Comparison of ENCODE assay signal across 19 cellular contexts in genomic region chr2:41895334-41895664, GRCh38.
"Had no signal": no experiment of that assay in that cellular context is flagged by ENCODE, and none has a peak within 500 bp of the region (broad histone marks: within the 10 kb centered on the region; RNA-seq: fewer than 3 reads in every experiment).

No MANE protein-coding gene starts in this region.

- H3K4me3 Mint-ChIP-seq: activated CD8-positive, alpha-beta T cell treated with anti-CD3 and anti-CD28 coated beads, Interleukin-2, amount 10 ng/mL, durations not matched to agents 7 days and 5 days; activated naive CD4-positive, alpha-beta T cell treated with anti-CD3 and anti-CD28 coated beads, Interleukin-2, amount 10 ng/mL, durations not matched to agents 7 days and 5 days; activated naive CD8-positive, alpha-beta T cell treated with anti-CD3 and anti-CD28 coated beads for 36 hours; activated T-helper 1 cell treated with anti-CD3 and anti-CD28 coated beads, Interleukin-12 subunit alpha, Interleukin-12 subunit beta, Interleukin-2, Interleukin-4 antibody, amounts not matched to agents 30 ng/mL and 10 ng/mL and 1 ng/mL, durations not matched to agents 14 hours and 24 hours and 36 hours had no signal

- H3K27ac Mint-ChIP-seq: activated CD8-positive, alpha-beta T cell treated with anti-CD3 and anti-CD28 coated beads, Interleukin-2, amount 10 ng/mL, durations not matched to agents 7 days and 5 days; activated naive CD4-positive, alpha-beta T cell treated with anti-CD3 and anti-CD28 coated beads, Interleukin-2, amount 10 ng/mL, durations not matched to agents 7 days and 5 days; activated naive CD8-positive, alpha-beta T cell treated with anti-CD3 and anti-CD28 coated beads for 36 hours; activated T-helper 1 cell treated with anti-CD3 and anti-CD28 coated beads, Interleukin-12 subunit alpha, Interleukin-12 subunit beta, Interleukin-2, Interleukin-4 antibody, amounts not matched to agents 30 ng/mL and 10 ng/mL and 1 ng/mL, durations not matched to agents 14 hours and 24 hours and 36 hours had no signal

- ATAC-seq: activated CD4-positive, CD25-positive, alpha-beta regulatory T cell treated with anti-CD3 and anti-CD28 coated beads, Interleukin-2, amount 50 U/mL, for 24 hours; activated CD8-positive, alpha-beta T cell treated with anti-CD3 and anti-CD28 coated beads, Interleukin-2, amount 10 ng/mL, durations not matched to agents 7 days and 5 days; PC-3 had no signal

- DNase-seq: activated CD4-positive, alpha-beta T cell treated with anti-CD3 and anti-CD28 coated beads for 4 hours; activated CD8-positive, alpha-beta memory T cell treated with anti-CD3 and anti-CD28 coated beads, Interleukin-2, amount 50 U/mL, for 48 hours; activated CD8-positive, alpha-beta T cell treated with anti-CD3 and anti-CD28 coated beads, Interleukin-2, amount 10 ng/mL, durations not matched to agents 7 days and 5 days; activated gamma-delta T cell; activated naive CD4-positive, alpha-beta T cell treated with anti-CD3 and anti-CD28 coated beads, Interleukin-2, amount 10 ng/mL, durations not matched to agents 7 days and 5 days; activated naive CD8-positive, alpha-beta T cell treated with anti-CD3 and anti-CD28 coated beads for 36 hours; activated T-cell treated with anti-CD3 and anti-CD28 coated beads, Interleukin-2, amount 50 U/mL, for 1 hour; Karpas-422; MM.1S; NCI-H1105 treated with DMSO at 0.1 percent for 48 hours; NCI-H1436 treated with DMSO at 0.1 percent for 48 hours; NCI-H187; NCI-H2081; NCI-H446; NCI-H524; PC-3; SIG-M5 had no signal

- H3K27me3 Mint-ChIP-seq: activated naive CD8-positive, alpha-beta T cell treated with anti-CD3 and anti-CD28 coated beads for 36 hours had no signal

- H3K9me3 Mint-ChIP-seq: activated naive CD4-positive, alpha-beta T cell treated with anti-CD3 and anti-CD28 coated beads, Interleukin-2, amount 10 ng/mL, durations not matched to agents 7 days and 5 days; activated naive CD8-positive, alpha-beta T cell treated with anti-CD3 and anti-CD28 coated beads for 36 hours; activated T-helper 1 cell treated with anti-CD3 and anti-CD28 coated beads, Interleukin-12 subunit alpha, Interleukin-12 subunit beta, Interleukin-2, Interleukin-4 antibody, amounts not matched to agents 30 ng/mL and 10 ng/mL and 1 ng/mL, durations not matched to agents 14 hours and 24 hours and 36 hours had no signal

- H3K36me3 Mint-ChIP-seq: activated naive CD4-positive, alpha-beta T cell treated with anti-CD3 and anti-CD28 coated beads, Interleukin-2, amount 10 ng/mL, durations not matched to agents 7 days and 5 days; activated naive CD8-positive, alpha-beta T cell treated with anti-CD3 and anti-CD28 coated beads for 36 hours had no signal
